ENCODE assay signal across 8 cellular contexts in the genomic region with DNA sequence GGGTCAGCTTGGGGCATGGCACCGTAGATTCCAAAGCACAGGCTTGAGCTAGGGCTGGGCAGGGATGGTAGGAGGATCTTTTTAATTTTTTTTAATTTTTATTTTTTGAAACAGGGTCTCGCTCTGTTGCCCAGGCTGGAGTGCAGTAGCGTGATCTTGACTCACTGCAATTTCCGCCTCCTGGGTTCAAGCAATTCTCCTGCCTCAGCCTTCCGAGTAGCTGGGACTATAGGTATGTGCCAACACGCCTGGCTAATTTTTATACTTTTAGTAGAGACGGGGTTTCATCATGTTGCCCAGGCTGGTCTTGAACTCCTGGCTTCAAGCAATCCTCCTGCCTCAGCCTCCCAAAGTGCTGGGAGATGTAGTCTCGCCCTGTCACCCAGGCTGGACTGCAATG. TPM values are rescaled to one million over a fixed set of nuclear protein-coding genes. Genes with fewer than 3 reads are reported as not detected.
A peak's percentile ranks its signal among the peaks of the same experiment; 100 is the strongest.
DNase-seq lines count a peak whose midpoint lies in the region; ATAC-seq, FAIRE-seq and TF ChIP-seq lines count a peak whose summit lies in the region.
"Not testable (repeated sequence)": the region's sequence is repeated elsewhere in the genome, so short reads cannot be mapped to it uniquely, and the experiment has no call there.

No MANE protein-coding gene starts in this region.

- intact Hi-C loops in OCI-LY7 (cut with micrococcal nuclease; ENCODE audit: unreplicated experiment) = loop anchor here (5.0 kb wide), 2 partner anchors 78 to 253 kb away; partner anchors contain the start of gene TMEM120B
- intact Hi-C loops in activated CD4-positive, alpha-beta T cell treated with anti-CD3 and anti-CD28 coated beads, Interleukin-2, amount 10 ng/mL, durations not matched to agents 24 days and 14 days (cut with micrococcal nuclease) = loop anchor here (5.0 to 10.0 kb wide), 2 partner anchors 78 to 1256 kb away; partner anchors contain the start of genes RNF10 and TMEM120B
- intact Hi-C loops in activated naive CD4-positive, alpha-beta T cell treated with anti-CD3 and anti-CD28 coated beads for 36 hours (cut with micrococcal nuclease) = loop anchor here (1.0 to 10.0 kb wide), 10 partner anchors 8 to 934 kb away; partner anchors contain the start of genes BCL7A, ORAI1, RNF34 and TMEM120B
- intact Hi-C loops in naive thymus-derived CD4-positive, alpha-beta T cell (cut with micrococcal nuclease) = loop anchor here (1.0 to 5.0 kb wide), 8 partner anchors 8 to 388 kb away; partner anchors contain the start of genes MLXIP (in 1 of the 2), ORAI1 (in 1 of the 2), RNF34 (in 1 of the 2) and TMEM120B (in 1 of the 2)

- peak overlapping the region; percentile 100 for H3K27ac ChIP-seq in A549
- peak overlapping the region; percentile 77 for H3K27ac ChIP-seq in DOHH2 (ENCODE audit: low read depth, low read length)
- H3K27ac ChIP-seq in OCI-LY7 (ENCODE audit: low read depth, low read length, poor library complexity, severe bottlenecking) = peak overlapping the region; percentile 86
- peak overlapping the region; percentile 99 for H3K27ac ChIP-seq in effector memory CD4-positive, alpha-beta T cell (ENCODE audit: insufficient read depth, low read length, poor library complexity, severe bottlenecking)
- peak overlapping the region; percentile 96 for H3K27ac ChIP-seq in naive thymus-derived CD4-positive, alpha-beta T cell (ENCODE audit: low read depth, low read length)

- TF ChIP-seq CTCF in A549 (IDR thresholded peaks at IDR 0.05); DOHH2 (IDR thresholded peaks at IDR 0.05; ENCODE audit: low read depth, low read length, poor library complexity, severe bottlenecking); OCI-LY7 (conservative IDR thresholded peaks at IDR 0.05; ENCODE audit: low read length): not testable (repeated sequence)

- H3K27ac Mint-ChIP-seq in activated CD4-positive, alpha-beta T cell treated with anti-CD3 and anti-CD28 coated beads, Interleukin-2, amount 10 ng/mL, durations not matched to agents 24 days and 14 days = peak overlapping the region; percentile 98
- peak overlapping the region; percentile 99 for H3K27ac Mint-ChIP-seq in activated naive CD4-positive, alpha-beta T cell treated with anti-CD3 and anti-CD28 coated beads for 36 hours
- peak overlapping the region; percentile 95 to 100 (median 100) for H3K27ac Mint-ChIP-seq in naive thymus-derived CD4-positive, alpha-beta T cell
- H3K27ac Mint-ChIP-seq in stimulated activated naive B cell treated with anti-CD40 and anti-IgM and Interleukin-4, amounts not matched to agents 10 μg/mL and 1 μg/mL and 100 μg/mL, for 72 hours = peak overlapping the region; percentile 99

- peaks cover 54% of the 10 kb centered on the region for H3K36me3 Mint-ChIP-seq in activated CD4-positive, alpha-beta T cell treated with anti-CD3 and anti-CD28 coated beads, Interleukin-2, amount 10 ng/mL, durations not matched to agents 24 days and 14 days (ENCODE audit: low read depth)
- H3K36me3 Mint-ChIP-seq in activated naive CD4-positive, alpha-beta T cell treated with anti-CD3 and anti-CD28 coated beads for 36 hours (ENCODE audit: low read depth) = peaks cover 31% of the 10 kb centered on the region
- peaks cover 0 to 49% (median 7%) of the 10 kb centered on the region in 5 donors for H3K36me3 Mint-ChIP-seq in naive thymus-derived CD4-positive, alpha-beta T cell
- H3K36me3 Mint-ChIP-seq in stimulated activated naive B cell treated with anti-CD40 and anti-IgM and Interleukin-4, amounts not matched to agents 10 μg/mL and 1 μg/mL and 100 μg/mL, for 72 hours = peaks cover 41 to 68% of the 10 kb centered on the region in 2 donors

- 89% methylated on average over 8 of the region's 8 CpGs for WGBS in A549 (ENCODE audit: missing lambda C conversion rate)

- not testable (repeated sequence) for TF ChIP-seq POLR2A in A549 (IDR thresholded peaks at IDR 0.05; ENCODE audit: low read length)

- H3K4me2 ChIP-seq in A549 = peak overlapping the region; percentile 78
- H3K4me2 ChIP-seq in DOHH2 (ENCODE audit: low read length) = peak overlapping the region; percentile 74
- peak overlapping the region; percentile 72 for H3K4me2 ChIP-seq in OCI-LY7 (ENCODE audit: low read length)

- peaks cover 11% of the 10 kb centered on the region for H3F3A ChIP-seq in DOHH2 (ENCODE audit: control insufficient read depth, insufficient read depth)

- not testable (repeated sequence) for ATAC-seq in A549; naive thymus-derived CD4-positive, alpha-beta T cell; stimulated activated naive B cell treated with anti-CD40 and anti-IgM and Interleukin-4, amounts not matched to agents 10 μg/mL and 1 μg/mL and 100 μg/mL, for 72 hours (replicated peaks)

- H3K36me3 ChIP-seq in DOHH2 (ENCODE audit: control insufficient read depth, low read length); OCI-LY7 (ENCODE audit: insufficient read depth, low read length); effector memory CD4-positive, alpha-beta T cell (ENCODE audit: control insufficient read depth, insufficient read depth, low read length): not testable (repeated sequence)
- peaks cover 0 to 23% (median 0%) of the 10 kb centered on the region in 3 experiments for H3K36me3 ChIP-seq in naive thymus-derived CD4-positive, alpha-beta T cell (ENCODE audit: control insufficient read depth in 2 of 3, insufficient read depth in 3 of 3, low read length in 3 of 3)

- not testable (repeated sequence) for DNase-seq in A549 (ENCODE audit: low read depth in 1 of 2, low spot score in 1 of 2); OCI-LY7 (ENCODE audit: low spot score); activated CD4-positive, alpha-beta T cell treated with anti-CD3 and anti-CD28 coated beads, Interleukin-2, amount 10 ng/mL, durations not matched to agents 24 days and 14 days; activated naive CD4-positive, alpha-beta T cell treated with anti-CD3 and anti-CD28 coated beads for 36 hours; effector memory CD4-positive, alpha-beta T cell; naive thymus-derived CD4-positive, alpha-beta T cell; stimulated activated naive B cell treated with anti-CD40 and anti-IgM and Interleukin-4, amounts not matched to agents 10 μg/mL and 1 μg/mL and 100 μg/mL, for 72 hours

- not testable (repeated sequence) for BruUV-seq in OCI-LY7 (replicated peaks; lab: Mats Ljungman, UMichigan)

- CTCF ChIA-PET in A549 (lab: Yijun Ruan, JAX) = interaction anchor here (0.6 to 72.2 kb wide), 6 partner anchors 5 to 111 kb away, joined by 3 to 2657 read pairs (median 258); partner anchors contain the start of genes PSMD9, RHOF and SETD1B
- CTCF ChIA-PET in OCI-LY7 (lab: Charles Lee; ENCODE audit: unreplicated experiment) = not testable (repeated sequence)
- CTCF ChIA-PET in activated naive CD4-positive, alpha-beta T cell treated with anti-CD3 and anti-CD28 coated beads for 36 hours (lab: Charles Lee) = interaction anchor here (0.9 to 10.3 kb wide), 5 partner anchors 11 to 163 kb away, joined by 3 to 494 read pairs (median 119); partner anchors contain the start of gene SETD1B
- CTCF ChIA-PET in naive thymus-derived CD4-positive, alpha-beta T cell (lab: Charles Lee) = interaction anchor here (0.7 to 14.9 kb wide), 4 partner anchors 11 to 100 kb away, joined by 3 to 609 read pairs (median 164); partner anchors contain the start of gene SETD1B

- FAIRE-seq in A549 (lab: Jason Lieb, UNC) = not testable (repeated sequence)

- peaks cover 26% of the 10 kb centered on the region for H3K79me2 ChIP-seq in DOHH2 (ENCODE audit: control insufficient read depth, low read length)
- H3K79me2 ChIP-seq in OCI-LY7 (ENCODE audit: insufficient read depth, low read depth, low read length) = not testable (repeated sequence)

- H3K9me3 Mint-ChIP-seq in activated CD4-positive, alpha-beta T cell treated with anti-CD3 and anti-CD28 coated beads, Interleukin-2, amount 10 ng/mL, durations not matched to agents 24 days and 14 days; activated naive CD4-positive, alpha-beta T cell treated with anti-CD3 and anti-CD28 coated beads for 36 hours; stimulated activated naive B cell treated with anti-CD40 and anti-IgM and Interleukin-4, amounts not matched to agents 10 μg/mL and 1 μg/mL and 100 μg/mL, for 72 hours: not testable (repeated sequence)
- peaks cover 0 to 11% (median 0%) of the 10 kb centered on the region in 11 donors for H3K9me3 Mint-ChIP-seq in naive thymus-derived CD4-positive, alpha-beta T cell

- peak overlapping the region; percentile 94 for H3K4me3 Mint-ChIP-seq in activated CD4-positive, alpha-beta T cell treated with anti-CD3 and anti-CD28 coated beads, Interleukin-2, amount 10 ng/mL, durations not matched to agents 24 days and 14 days
- peak overlapping the region; percentile 85 for H3K4me3 Mint-ChIP-seq in activated naive CD4-positive, alpha-beta T cell treated with anti-CD3 and anti-CD28 coated beads for 36 hours
- H3K4me3 Mint-ChIP-seq in naive thymus-derived CD4-positive, alpha-beta T cell = peak overlapping the region; percentile 89 to 99 (median 96)
- peak overlapping the region; percentile 90 to 96 for H3K4me3 Mint-ChIP-seq in stimulated activated naive B cell treated with anti-CD40 and anti-IgM and Interleukin-4, amounts not matched to agents 10 μg/mL and 1 μg/mL and 100 μg/mL, for 72 hours

- H4K20me1 ChIP-seq in DOHH2 (ENCODE audit: control insufficient read depth, insufficient read depth, low read depth, low read length); OCI-LY7 (ENCODE audit: insufficient read depth, low read length): not testable (repeated sequence)

- not testable (repeated sequence) for TF ChIP-seq EP300 in A549 (IDR thresholded peaks at IDR 0.05)

- not testable (repeated sequence) for H3K9me3 ChIP-seq in A549; DOHH2 (ENCODE audit: control insufficient read depth, insufficient read depth, low read length); OCI-LY7 (ENCODE audit: low read length); effector memory CD4-positive, alpha-beta T cell (ENCODE audit: control insufficient read depth, low read length); naive thymus-derived CD4-positive, alpha-beta T cell (ENCODE audit: control insufficient read depth in 2 of 3, low read length in 3 of 3)

- not testable (repeated sequence) for TF ChIP-seq RAD21 in A549 (conservative IDR thresholded peaks at IDR 0.05 in 1 of 2, IDR thresholded peaks at IDR 0.05 in 1 of 2)

- H3K4me3 ChIP-seq in A549; OCI-LY7 (ENCODE audit: low read depth, low read length, poor library complexity, severe bottlenecking): not testable (repeated sequence)
- 0 out of 2 replicates have a peak overlapping the region, but pooled peaks have one; percentile 62 for H3K4me3 ChIP-seq in DOHH2 (ENCODE audit: low read length)
- peak overlapping the region; percentile 35 for H3K4me3 ChIP-seq in effector memory CD4-positive, alpha-beta T cell (ENCODE audit: insufficient read depth, low read depth, low read length, poor library complexity, severe bottlenecking)
- peak overlapping the region; percentile 99 for H3K4me3 ChIP-seq in naive thymus-derived CD4-positive, alpha-beta T cell (ENCODE audit: low read length)

- not testable (repeated sequence) for H3K27me3 ChIP-seq in DOHH2 (ENCODE audit: control insufficient read depth, low read length); effector memory CD4-positive, alpha-beta T cell (replicated peaks; ENCODE audit: control insufficient read depth, insufficient read depth, low read length, poor library complexity, severe bottlenecking); naive thymus-derived CD4-positive, alpha-beta T cell (ENCODE audit: control insufficient read depth in 2 of 2, insufficient read depth in 2 of 2, low read length in 2 of 2)

- H3K27me3 Mint-ChIP-seq in activated CD4-positive, alpha-beta T cell treated with anti-CD3 and anti-CD28 coated beads, Interleukin-2, amount 10 ng/mL, durations not matched to agents 24 days and 14 days; activated naive CD4-positive, alpha-beta T cell treated with anti-CD3 and anti-CD28 coated beads for 36 hours (ENCODE audit: low read depth); naive thymus-derived CD4-positive, alpha-beta T cell; stimulated activated naive B cell treated with anti-CD40 and anti-IgM and Interleukin-4, amounts not matched to agents 10 μg/mL and 1 μg/mL and 100 μg/mL, for 72 hours: not testable (repeated sequence)

- H3K9me2 ChIP-seq in DOHH2 (replicated peaks; ENCODE audit: control insufficient read depth, low read length); OCI-LY7 (ENCODE audit: insufficient read depth, low read length): not testable (repeated sequence)

- H3K4me1 ChIP-seq in A549 (peaks cover 76% of the 10 kb centered on the region), DOHH2 (ENCODE audit: control insufficient read depth, low read length) (peaks cover 80% of the 10 kb centered on the region), OCI-LY7 (ENCODE audit: insufficient read depth, low read length, poor library complexity, severe bottlenecking) (peaks cover 73% of the 10 kb centered on the region)
- H3K4me1 ChIP-seq in effector memory CD4-positive, alpha-beta T cell (ENCODE audit: control insufficient read depth, insufficient read depth, low read length, poor library complexity, severe bottlenecking) = peaks cover 78% of the 10 kb centered on the region
- H3K4me1 ChIP-seq in naive thymus-derived CD4-positive, alpha-beta T cell (ENCODE audit: control insufficient read depth in 2 of 2, insufficient read depth in 2 of 2, low read length in 2 of 2) = peaks cover 63 to 67% of the 10 kb centered on the region in 2 donors

- H3K4me1 Mint-ChIP-seq in activated CD4-positive, alpha-beta T cell treated with anti-CD3 and anti-CD28 coated beads, Interleukin-2, amount 10 ng/mL, durations not matched to agents 24 days and 14 days = peaks cover 70% of the 10 kb centered on the region
- peaks cover 79% of the 10 kb centered on the region for H3K4me1 Mint-ChIP-seq in activated naive CD4-positive, alpha-beta T cell treated with anti-CD3 and anti-CD28 coated beads for 36 hours (ENCODE audit: low read depth)
- H3K4me1 Mint-ChIP-seq in naive thymus-derived CD4-positive, alpha-beta T cell = peaks cover 50 to 79% (median 73%) of the 10 kb centered on the region in 7 donors
- H3K4me1 Mint-ChIP-seq in stimulated activated naive B cell treated with anti-CD40 and anti-IgM and Interleukin-4, amounts not matched to agents 10 μg/mL and 1 μg/mL and 100 μg/mL, for 72 hours = peaks cover 55 to 88% of the 10 kb centered on the region in 2 donors

- not testable (repeated sequence) for H2AFZ ChIP-seq in OCI-LY7 (ENCODE audit: low read length)

- POLR2A ChIA-PET in A549 (lab: Yijun Ruan, JAX) (interaction anchor here (1.5 to 1.9 kb wide), 2 partner anchors 9 to 11 kb away, joined by 3 to 4 read pairs; no protein-coding TSS in a partner anchor), OCI-LY7 (lab: Charles Lee) (interaction anchor here (0.7 to 2.0 kb wide), 4 partner anchors 9 to 211 kb away, joined by 3 to 7 read pairs (median 4); no protein-coding TSS in a partner anchor)
- POLR2A ChIA-PET in naive thymus-derived CD4-positive, alpha-beta T cell (lab: Charles Lee) = interaction anchor here (0.6 to 33.4 kb wide), 6 partner anchors 3 to 1498 kb away, joined by 3 to 1941 read pairs (median 4); partner anchors contain the start of genes PSMD9, RHOF, RNU4-1 and SETD1B

RNA-seq across cellular contexts. Expression of gene RHOF, which starts 2.7 kb away (rescaled TPM):
- polyA plus RNA-seq in A549 (2011; rRNA removed) = 47.1 and 48.0 TPM in 2 replicates
- polyA plus RNA-seq in A549 (2012; cell fraction: cytosol; rRNA removed) = 84.7 and 94.6 TPM in 2 replicates
- polyA plus RNA-seq in A549 (2012; cell fraction: nucleus; rRNA removed) = 108 and 113 TPM in 2 replicates
- 48.6 to 52.3 TPM (median 51.8 TPM) in 3 replicates for polyA plus RNA-seq in A549 (2017; fragmentation: RNase III; extraction: RNeasy Plus Mini Kit Qiagen cat#74134 plus additional on column Dnase treatment)
- polyA minus RNA-seq in A549 (2011; rRNA and poly(A)+ RNA removed) = 88.9 and 139 TPM in 2 replicates
- total RNA-seq in OCI-LY7 (2014; rRNA removed; shearing (Covaris generic)) = 23.5 and 29.2 TPM in 2 replicates
- total RNA-seq in OCI-LY7 (2022) = 45.7 and 53.7 TPM in 2 replicates
- total RNA-seq in activated CD4-positive, alpha-beta T cell treated with anti-CD3 and anti-CD28 coated beads, Interleukin-2, amount 10 ng/mL, durations not matched to agents 24 days and 14 days = 107 and 114 TPM in 2 replicates
- total RNA-seq in activated naive CD4-positive, alpha-beta T cell treated with anti-CD3 and anti-CD28 coated beads for 36 hours = 10 to 100 TPM; 64.4 to 67.5 TPM
- 100 to 1,000 TPM; 121 to 164 (median 134) TPM for total RNA-seq in naive thymus-derived CD4-positive, alpha-beta T cell
- 100 to 1,000 TPM in 1 of 2 donors, 10 to 100 TPM in 1; 69.2 to 115 TPM for polyA plus RNA-seq in naive thymus-derived CD4-positive, alpha-beta T cell

RNA-seq across cellular contexts. Expression of gene SETD1B, which starts 13.0 kb away (rescaled TPM):
- 1.1 and 2.1 TPM in 2 replicates for polyA plus RNA-seq in A549 (2011; rRNA removed)
- 2.2 and 3.1 TPM in 2 replicates for polyA plus RNA-seq in A549 (2012; cell fraction: cytosol; rRNA removed)
- 6.5 and 9.1 TPM in 2 replicates for polyA plus RNA-seq in A549 (2012; cell fraction: nucleus; rRNA removed)
- polyA plus RNA-seq in A549 (2017; fragmentation: RNase III; extraction: RNeasy Plus Mini Kit Qiagen cat#74134 plus additional on column Dnase treatment) = 7.4 to 8.6 TPM (median 8.0 TPM) in 3 replicates
- polyA minus RNA-seq in A549 (2011; rRNA and poly(A)+ RNA removed) = 2.6 and 4.2 TPM in 2 replicates
- 3.3 and 4.7 TPM in 2 replicates for total RNA-seq in OCI-LY7 (2014; rRNA removed; shearing (Covaris generic))
- total RNA-seq in OCI-LY7 (2022) = 22.5 and 24.3 TPM in 2 replicates
- total RNA-seq in activated CD4-positive, alpha-beta T cell treated with anti-CD3 and anti-CD28 coated beads, Interleukin-2, amount 10 ng/mL, durations not matched to agents 24 days and 14 days = 26.6 and 29.2 TPM in 2 replicates
- 1 to 10 TPM; 8.2 to 8.3 TPM for total RNA-seq in activated naive CD4-positive, alpha-beta T cell treated with anti-CD3 and anti-CD28 coated beads for 36 hours
- 100 to 1,000 TPM in 1 of 5 experiments, 10 to 100 TPM in 4; 35.1 to 124 (median 79.2) TPM for total RNA-seq in naive thymus-derived CD4-positive, alpha-beta T cell
- polyA plus RNA-seq in naive thymus-derived CD4-positive, alpha-beta T cell = 1 to 10 TPM; 2.1 to 4.3 TPM
